1 cellular context compared by ENCODE assay signal in the genomic region with DNA sequence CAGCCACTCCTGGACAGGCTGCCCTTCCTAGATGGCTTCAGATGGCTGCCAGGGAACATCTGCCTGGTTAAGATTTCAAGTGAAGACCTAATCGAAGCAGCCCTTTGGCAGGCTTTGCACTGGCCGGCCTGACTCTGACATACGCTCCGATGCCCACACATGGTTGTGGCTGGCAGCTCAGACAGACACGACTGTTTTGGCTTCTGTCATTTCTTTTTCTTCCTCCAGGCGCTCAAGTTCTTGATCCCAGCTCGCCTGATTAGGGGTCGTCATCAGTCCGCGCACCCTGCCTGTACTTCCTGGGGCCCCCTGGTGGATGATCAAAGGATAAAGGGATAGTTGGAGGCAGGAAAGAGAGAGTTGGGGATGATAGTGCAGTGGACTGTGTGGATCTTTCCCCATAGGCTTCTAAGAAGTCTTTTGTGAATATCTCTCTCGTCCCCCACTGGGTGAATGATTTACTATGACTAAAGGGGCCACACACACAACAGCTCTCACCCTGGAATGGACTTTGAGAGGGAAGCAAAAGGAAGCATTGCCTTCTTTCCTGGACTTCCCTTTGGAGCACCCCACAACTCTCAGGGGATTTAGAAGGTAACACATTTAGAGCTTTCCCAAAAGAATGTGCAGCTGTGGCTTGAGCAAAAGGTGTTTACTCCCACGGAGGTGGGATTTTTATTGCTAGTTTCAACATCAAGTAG.
A peak's percentile ranks its signal among the peaks of the same experiment; 100 is the strongest.
TF ChIP-seq lines count a peak whose summit lies in the region.

No MANE protein-coding gene starts in this region.

TF ChIP-seq in GM12878, 131 proteins besides CTCF, POLR2A, EP300 and RAD21 (continued from another document):
- TF ChIP-seq SREBF1 (IDR thresholded peaks at IDR 0.05; ENCODE audit: low read length): no peak
- peak; percentile 45 to 52; a peak in 3 of 4 replicates for TF ChIP-seq IKZF2 (IDR thresholded peaks at IDR 0.05)
- TF ChIP-seq E2F4 (IDR thresholded peaks at IDR 0.05; ENCODE audit: low read depth, low read length): no peak
- peak; percentile 53; the same call in 1 of the 2 replicates for TF ChIP-seq SMC3 (IDR thresholded peaks at IDR 0.05; ENCODE audit: borderline replicate concordance, low read length)
- 0 out of 2 replicates have a peak, but pooled peaks have one; percentile 18 for TF ChIP-seq YY1 (IDR thresholded peaks at IDR 0.05; ENCODE audit: low read depth, low read length)
- 0 out of 2 replicates have a peak, but pooled peaks have one; percentile 53 for TF ChIP-seq CREB1 (IDR thresholded peaks at IDR 0.05; ENCODE audit: low read depth)
- no peak for TF ChIP-seq STAT1 (conservative IDR thresholded peaks at IDR 0.05)
- peak; percentile 71 for TF ChIP-seq IKZF1 (conservative IDR thresholded peaks at IDR 0.05)
- TF ChIP-seq IRF4 (IDR thresholded peaks at IDR 0.05; ENCODE audit: low read depth, low read length): no peak
- TF ChIP-seq, protein P1, sequence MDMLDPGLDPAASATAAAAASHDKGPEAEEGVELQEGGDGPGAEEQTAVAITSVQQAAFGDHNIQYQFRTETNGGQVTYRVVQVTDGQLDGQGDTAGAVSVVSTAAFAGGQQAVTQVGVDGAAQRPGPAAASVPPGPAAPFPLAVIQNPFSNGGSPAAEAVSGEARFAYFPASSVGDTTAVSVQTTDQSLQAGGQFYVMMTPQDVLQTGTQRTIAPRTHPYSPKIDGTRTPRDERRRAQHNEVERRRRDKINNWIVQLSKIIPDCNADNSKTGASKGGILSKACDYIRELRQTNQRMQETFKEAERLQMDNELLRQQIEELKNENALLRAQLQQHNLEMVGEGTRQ (IDR thresholded peaks at IDR 0.05; ENCODE audit: borderline replicate concordance, low read depth, low read length): no peak
- TF ChIP-seq TBL1XR1 (IDR thresholded peaks at IDR 0.05; ENCODE audit: low read depth, low read length): no peak
- no peak for TF ChIP-seq POLR2AphosphoS2 (IDR thresholded peaks at IDR 0.05; ENCODE audit: low read depth, low read length)
- peak; percentile 52 for TF ChIP-seq CREM (IDR thresholded peaks at IDR 0.05; ENCODE audit: low read depth)
- no peak for TF ChIP-seq POLR2AphosphoS5 (IDR thresholded peaks at IDR 0.05; ENCODE audit: low read length)
- TF ChIP-seq ZNF687 (IDR thresholded peaks at IDR 0.05): no peak
- TF ChIP-seq, protein P2, sequence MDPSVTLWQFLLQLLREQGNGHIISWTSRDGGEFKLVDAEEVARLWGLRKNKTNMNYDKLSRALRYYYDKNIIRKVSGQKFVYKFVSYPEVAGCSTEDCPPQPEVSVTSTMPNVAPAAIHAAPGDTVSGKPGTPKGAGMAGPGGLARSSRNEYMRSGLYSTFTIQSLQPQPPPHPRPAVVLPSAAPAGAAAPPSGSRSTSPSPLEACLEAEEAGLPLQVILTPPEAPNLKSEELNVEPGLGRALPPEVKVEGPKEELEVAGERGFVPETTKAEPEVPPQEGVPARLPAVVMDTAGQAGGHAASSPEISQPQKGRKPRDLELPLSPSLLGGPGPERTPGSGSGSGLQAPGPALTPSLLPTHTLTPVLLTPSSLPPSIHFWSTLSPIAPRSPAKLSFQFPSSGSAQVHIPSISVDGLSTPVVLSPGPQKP (IDR thresholded peaks at IDR 0.05; ENCODE audit: low read depth, low read length): no peak
- no peak for TF ChIP-seq NR2C2 (IDR thresholded peaks at IDR 0.05; ENCODE audit: borderline replicate concordance, control insufficient read depth, insufficient read length, low read depth)
- no peak for TF ChIP-seq NFXL1 (IDR thresholded peaks at IDR 0.05; ENCODE audit: borderline replicate concordance)
- no peak for TF ChIP-seq TCF12 (IDR thresholded peaks at IDR 0.05; ENCODE audit: low read depth, low read length)
- no peak for TF ChIP-seq RBBP5 (conservative IDR thresholded peaks at IDR 0.05)
- TF ChIP-seq HDAC6 (IDR thresholded peaks at IDR 0.05; ENCODE audit: unreplicated experiment): no peak
- no peak for TF ChIP-seq POU2F2 (IDR thresholded peaks at IDR 0.05; ENCODE audit: borderline replicate concordance, low read depth, low read length)
- TF ChIP-seq SREBF2 (IDR thresholded peaks at IDR 0.05; ENCODE audit: low read length): no peak
